Comparison of ENCODE assay signal across 8 cellular contexts in the genomic region with DNA sequence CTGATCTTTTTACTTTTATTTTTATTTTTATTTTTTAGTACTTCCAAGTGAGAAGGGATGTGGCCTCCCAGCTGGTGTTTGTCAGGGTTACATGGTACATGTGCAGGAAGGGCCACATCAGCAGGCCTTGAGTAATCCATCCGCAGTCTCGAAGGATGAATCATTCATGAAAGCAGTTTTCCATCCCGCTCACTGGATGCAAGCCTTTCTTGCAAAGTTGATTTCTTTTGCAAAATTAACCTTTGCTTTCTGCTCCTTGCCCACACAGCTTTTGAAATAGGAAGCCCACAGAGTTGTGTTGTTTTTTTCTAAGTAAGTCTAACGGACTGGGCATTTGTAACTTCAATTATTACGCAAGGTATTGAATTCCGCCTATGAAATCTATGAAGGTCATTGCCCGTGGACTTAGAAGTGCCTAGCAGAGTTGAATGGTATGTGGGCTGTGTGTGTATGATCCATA.
DNase-seq lines count a peak whose midpoint lies in the region; ATAC-seq and TF ChIP-seq lines count a peak whose summit lies in the region.
"Had no signal": no experiment of that assay in that cellular context is flagged by ENCODE, and none has a peak within 500 bp of the region (broad histone marks: within the 10 kb centered on the region; RNA-seq: fewer than 3 reads in every experiment).

No MANE protein-coding gene starts in this region.

- ATAC-seq in SK-N-SH treated with all-trans-retinoic acid at 6 μM for 48 hours: peak; percentile 90
- no peak for ATAC-seq in HG03039 (IDR thresholded peaks at IDR 0.05; ENCODE audit: unreplicated experiment)

- no peak for TF ChIP-seq CTCF in HFF-Myc (IDR thresholded peaks at IDR 0.05; ENCODE audit: low read depth, low read length, missing control alignments)

- DNase-seq in HFF-Myc (ENCODE audit: extremely low read depth, low read depth) (peak; percentile 95), glomerular endothelial cell (ENCODE audit: extremely low read depth, low read depth, low spot score) (peak; percentile 94), smooth muscle cell of the brain vasculature (ENCODE audit: low read depth, low spot score) (peak; percentile 97), NCI-H187 treated with DMSO at 0.1 percent for 48 hours (lab: John Stamatoyannopoulos, UW) (no peak)
- no peak for DNase-seq in activated naive CD4-positive, alpha-beta T cell treated with anti-CD3 and anti-CD28 coated beads, Interleukin-2, amount 50 U/mL, for 16 hours
- DNase-seq: activated CD4-positive, alpha-beta T cell treated with anti-CD3 and anti-CD28 coated beads, Interleukin-2, amount 10 ng/mL, durations not matched to agents 7 days and 5 days had no signal

- no peak overlapping the region for H3K4me3 ChIP-seq in HFF-Myc (replicated peaks; ENCODE audit: low read depth, low read length)

TF ChIP-seq in SK-N-SH treated with all-trans-retinoic acid at 6 μM for 48 hours, 23 proteins besides CTCF, POLR2A, EP300 and RAD21:
- TF ChIP-seq ZC3H10 (CRISPR knock-in tag; IDR thresholded peaks at IDR 0.05) (no peak), SNAI2 (CRISPR knock-in tag; IDR thresholded peaks at IDR 0.05) (no peak), ESRRG (CRISPR knock-in tag; IDR thresholded peaks at IDR 0.05) (no peak), ARNTL (CRISPR knock-in tag; IDR thresholded peaks at IDR 0.05; ENCODE audit: borderline replicate concordance, low read depth) (no peak), ZNF70 (CRISPR knock-in tag; IDR thresholded peaks at IDR 0.05) (peak; percentile 67; the same call in 1 of the 2 replicates), CSDC2 (CRISPR knock-in tag; IDR thresholded peaks at IDR 0.05) (no peak), ZFP30 (CRISPR knock-in tag; IDR thresholded peaks at IDR 0.05) (no peak), ZNF8 (CRISPR knock-in tag; IDR thresholded peaks at IDR 0.05) (no peak), BACH2 (CRISPR knock-in tag; IDR thresholded peaks at IDR 0.05; ENCODE audit: borderline replicate concordance) (no peak), PPARA (CRISPR knock-in tag; IDR thresholded peaks at IDR 0.05; ENCODE audit: borderline replicate concordance) (no peak), TCF4 (CRISPR knock-in tag; IDR thresholded peaks at IDR 0.05; ENCODE audit: borderline replicate concordance) (no peak), ZFP3 (CRISPR knock-in tag; IDR thresholded peaks at IDR 0.05) (peak; percentile 43; the same call in 1 of the 2 replicates), ZNF565 (CRISPR knock-in tag; conservative IDR thresholded peaks at IDR 0.05; ENCODE audit: low read depth) (no peak), RARB (CRISPR knock-in tag; IDR thresholded peaks at IDR 0.05) (no peak)
- TF ChIP-seq, protein P1, sequence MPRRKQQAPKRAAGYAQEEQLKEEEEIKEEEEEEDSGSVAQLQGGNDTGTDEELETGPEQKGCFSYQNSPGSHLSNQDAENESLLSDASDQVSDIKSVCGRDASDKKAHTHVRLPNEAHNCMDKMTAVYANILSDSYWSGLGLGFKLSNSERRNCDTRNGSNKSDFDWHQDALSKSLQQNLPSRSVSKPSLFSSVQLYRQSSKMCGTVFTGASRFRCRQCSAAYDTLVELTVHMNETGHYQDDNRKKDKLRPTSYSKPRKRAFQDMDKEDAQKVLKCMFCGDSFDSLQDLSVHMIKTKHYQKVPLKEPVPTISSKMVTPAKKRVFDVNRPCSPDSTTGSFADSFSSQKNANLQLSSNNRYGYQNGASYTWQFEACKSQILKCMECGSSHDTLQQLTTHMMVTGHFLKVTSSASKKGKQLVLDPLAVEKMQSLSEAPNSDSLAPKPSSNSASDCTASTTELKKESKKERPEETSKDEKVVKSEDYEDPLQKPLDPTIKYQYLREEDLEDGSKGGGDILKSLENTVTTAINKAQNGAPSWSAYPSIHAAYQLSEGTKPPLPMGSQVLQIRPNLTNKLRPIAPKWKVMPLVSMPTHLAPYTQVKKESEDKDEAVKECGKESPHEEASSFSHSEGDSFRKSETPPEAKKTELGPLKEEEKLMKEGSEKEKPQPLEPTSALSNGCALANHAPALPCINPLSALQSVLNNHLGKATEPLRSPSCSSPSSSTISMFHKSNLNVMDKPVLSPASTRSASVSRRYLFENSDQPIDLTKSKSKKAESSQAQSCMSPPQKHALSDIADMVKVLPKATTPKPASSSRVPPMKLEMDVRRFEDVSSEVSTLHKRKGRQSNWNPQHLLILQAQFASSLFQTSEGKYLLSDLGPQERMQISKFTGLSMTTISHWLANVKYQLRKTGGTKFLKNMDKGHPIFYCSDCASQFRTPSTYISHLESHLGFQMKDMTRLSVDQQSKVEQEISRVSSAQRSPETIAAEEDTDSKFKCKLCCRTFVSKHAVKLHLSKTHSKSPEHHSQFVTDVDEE (CRISPR knock-in tag; IDR thresholded peaks at IDR 0.05): no peak
- TF ChIP-seq, protein P2, sequence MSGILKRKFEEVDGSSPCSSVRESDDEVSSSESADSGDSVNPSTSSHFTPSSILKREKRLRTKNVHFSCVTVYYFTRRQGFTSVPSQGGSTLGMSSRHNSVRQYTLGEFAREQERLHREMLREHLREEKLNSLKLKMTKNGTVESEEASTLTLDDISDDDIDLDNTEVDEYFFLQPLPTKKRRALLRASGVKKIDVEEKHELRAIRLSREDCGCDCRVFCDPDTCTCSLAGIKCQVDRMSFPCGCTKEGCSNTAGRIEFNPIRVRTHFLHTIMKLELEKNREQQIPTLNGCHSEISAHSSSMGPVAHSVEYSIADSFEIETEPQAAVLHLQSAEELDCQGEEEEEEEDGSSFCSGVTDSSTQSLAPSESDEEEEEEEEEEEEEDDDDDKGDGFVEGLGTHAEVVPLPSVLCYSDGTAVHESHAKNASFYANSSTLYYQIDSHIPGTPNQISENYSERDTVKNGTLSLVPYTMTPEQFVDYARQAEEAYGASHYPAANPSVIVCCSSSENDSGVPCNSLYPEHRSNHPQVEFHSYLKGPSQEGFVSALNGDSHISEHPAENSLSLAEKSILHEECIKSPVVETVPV (CRISPR knock-in tag; IDR thresholded peaks at IDR 0.05): no peak
- TF ChIP-seq, protein P3, sequence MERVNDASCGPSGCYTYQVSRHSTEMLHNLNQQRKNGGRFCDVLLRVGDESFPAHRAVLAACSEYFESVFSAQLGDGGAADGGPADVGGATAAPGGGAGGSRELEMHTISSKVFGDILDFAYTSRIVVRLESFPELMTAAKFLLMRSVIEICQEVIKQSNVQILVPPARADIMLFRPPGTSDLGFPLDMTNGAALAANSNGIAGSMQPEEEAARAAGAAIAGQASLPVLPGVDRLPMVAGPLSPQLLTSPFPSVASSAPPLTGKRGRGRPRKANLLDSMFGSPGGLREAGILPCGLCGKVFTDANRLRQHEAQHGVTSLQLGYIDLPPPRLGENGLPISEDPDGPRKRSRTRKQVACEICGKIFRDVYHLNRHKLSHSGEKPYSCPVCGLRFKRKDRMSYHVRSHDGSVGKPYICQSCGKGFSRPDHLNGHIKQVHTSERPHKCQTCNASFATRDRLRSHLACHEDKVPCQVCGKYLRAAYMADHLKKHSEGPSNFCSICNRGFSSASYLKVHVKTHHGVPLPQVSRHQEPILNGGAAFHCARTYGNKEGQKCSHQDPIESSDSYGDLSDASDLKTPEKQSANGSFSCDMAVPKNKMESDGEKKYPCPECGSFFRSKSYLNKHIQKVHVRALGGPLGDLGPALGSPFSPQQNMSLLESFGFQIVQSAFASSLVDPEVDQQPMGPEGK (CRISPR knock-in tag; IDR thresholded peaks at IDR 0.05; ENCODE audit: borderline replicate concordance): no peak

Comparison
In these comparisons a context has a peak if more than half of its experiments do, and no peak if none do; other contexts are left out.
1. DNase-seq: peak in HFF-Myc (single experiment), glomerular endothelial cell (single experiment) and smooth muscle cell of the brain vasculature (single experiment); none in NCI-H187 treated with DMSO at 0.1 percent for 48 hours (single experiment) and activated naive CD4-positive, alpha-beta T cell treated with anti-CD3 and anti-CD28 coated beads, Interleukin-2, amount 50 U/mL, for 16 hours (single experiment).